In genomic region chr15:84653910-84654688, GRCh38 we compare ENCODE assay signal across 8 cellular contexts. TPM values are rescaled to one million over a fixed set of nuclear protein-coding genes. Genes with fewer than 3 reads are reported as not detected.
DNase-seq lines count a peak whose midpoint lies in the region; ATAC-seq and TF ChIP-seq lines count a peak whose summit lies in the region.

TSS of gene WDR73 (minus strand) at chr15:84654283. CDS start at chr15:84654274, 9 bp downstream.

- H3K4me1 ChIP-seq in left lung: peaks cover 13 to 63% of the 10 kb centered on the region in 2 donors

- intact Hi-C loops in left lung (cut with DNase I): no loop called here

- peak within 1 kb of the TSS; percentile 76 for H3K4me3 ChIP-seq in BJ (ENCODE audit: low read depth, low read length)
- H3K4me3 ChIP-seq in left lung: peak within 1 kb of the TSS; percentile 71 to 87

- CTCF ChIA-PET in BJ (lab: Yijun Ruan, JAX): interaction anchor here (0.6 to 3.2 kb wide), 12 partner anchors 8 to 274 kb away, joined by 3 to 22 read pairs (median 4); partner anchors contain the start of genes SEC11A and ZSCAN2

- no peak for DNase-seq in BJ (ENCODE audit: low read depth)
- DNase-seq in NCI-H748 treated with DMSO at 0.1 percent for 48 hours (lab: John Stamatoyannopoulos, UW): peak; percentile 71
- DNase-seq in activated CD4-positive, alpha-beta T cell treated with anti-CD3 and anti-CD28 coated beads, Interleukin-2, amount 50 U/mL, for 4 hours: peak; percentile 97
- peak; percentile 97 for DNase-seq in dermis blood vessel endothelial cell
- DNase-seq in left lung: peak; percentile 97 to 99
- DNase-seq in stimulated activated CD4-positive, alpha-beta T cell treated with anti-CD3 and anti-CD28 coated beads, Interleukin-2, amount 100 ng/mL, for 48 hours: peak; percentile 97

- peaks cover 2% of the 10 kb centered on the region for H3K36me3 ChIP-seq in BJ (ENCODE audit: control insufficient read depth, insufficient read depth, low read length)
- peaks cover 0 to 34% of the 10 kb centered on the region in 2 donors for H3K36me3 ChIP-seq in left lung

- peak within 1 kb of the TSS; percentile 72 to 94 for H3K27ac ChIP-seq in left lung

- POLR2A ChIA-PET in BJ (lab: Charles Lee): interaction anchor here (0.6 to 1.2 kb wide), 3 partner anchors 10 to 22 kb away, joined by 3 to 7 read pairs (median 6); no protein-coding TSS in a partner anchor

- H3K27me3 ChIP-seq in BJ (ENCODE audit: control insufficient read depth, insufficient read depth, low read length) (no peaks in the 10 kb centered on the region), left lung (no peaks in the 10 kb centered on the region)

- H3K9me3 ChIP-seq in left lung: no peaks in the 10 kb centered on the region

- ATAC-seq in GM19324 (IDR thresholded peaks at IDR 0.05; ENCODE audit: low FRiP score, unreplicated experiment): peak; percentile 79
- peak; percentile 69 for ATAC-seq in HG03469 (IDR thresholded peaks at IDR 0.05; ENCODE audit: unreplicated experiment)
- peak; percentile 92 for ATAC-seq in left lung

- no peak for TF ChIP-seq CTCF in BJ (IDR thresholded peaks at IDR 0.05; ENCODE audit: insufficient read depth, low read depth, low read length)
- no peak for TF ChIP-seq CTCF in left lung (IDR thresholded peaks at IDR 0.05)

RNA-seq across cellular contexts. Expression of gene WDR73, which starts in this region (rescaled TPM):
- polyA plus RNA-seq in BJ (2011; rRNA removed): 19.7 and 21.1 TPM in 2 replicates
- polyA minus RNA-seq in BJ (2011; rRNA and poly(A)+ RNA removed): 13.9 and 18.8 TPM in 2 replicates
- total RNA-seq in dermis blood vessel endothelial cell (22.1 and 26.4 TPM in 2 replicates), left lung (10 to 100 TPM; 25.5 to 25.7 TPM)
